In genomic region chr4:1727117-1728031, GRCh38 we compare ENCODE assay signal across 9 cellular contexts.
A peak's percentile ranks its signal among the peaks of the same experiment; 100 is the strongest.
DNase-seq lines count a peak whose midpoint lies in the region; ATAC-seq lines count a peak whose summit lies in the region.
"Had no signal": no experiment of that assay in that cellular context is flagged by ENCODE, and none has a peak within 500 bp of the region (broad histone marks: within the 10 kb centered on the region; RNA-seq: fewer than 3 reads in every experiment).

No MANE protein-coding gene starts in this region.

- no peaks in the 10 kb centered on the region for H3K9me3 ChIP-seq in duodenal mucosa (ENCODE audit: control insufficient read depth in 1 of 2, low read length in 2 of 2)
- H3K9me3 ChIP-seq in mucosa of stomach (ENCODE audit: control insufficient read depth, low read length): no peaks in the 10 kb centered on the region

- no peaks in the 10 kb centered on the region for H3K27me3 ChIP-seq in duodenal mucosa (ENCODE audit: control insufficient read depth in 1 of 2, insufficient read depth in 2 of 2, low read length in 2 of 2)
- H3K27me3 ChIP-seq in mucosa of stomach (ENCODE audit: control insufficient read depth, insufficient read depth, low read length): no peaks in the 10 kb centered on the region

- ATAC-seq in GM19467 (IDR thresholded peaks at IDR 0.05; ENCODE audit: unreplicated experiment): no peak

- DNase-seq in CMK (ENCODE audit: low read depth): peak; percentile 79
- peak; percentile 42 for DNase-seq in NOMO-1 treated with DMSO at 0.1 percent for 48 hours (lab: John Stamatoyannopoulos, UW; ENCODE audit: unreplicated experiment)
- DNase-seq in DMS53 treated with DMSO at 0.1 percent for 48 hours (lab: John Stamatoyannopoulos, UW; ENCODE audit: unreplicated experiment): no peak
- DNase-seq in NCI-H526 treated with DMSO at 0.1 percent for 48 hours (lab: John Stamatoyannopoulos, UW): no peak
- no peak for DNase-seq in NCI-H524 treated with DMSO at 0.1 percent for 48 hours (lab: John Stamatoyannopoulos, UW)
- DNase-seq: trophoblast cell had no signal

- peak overlapping the region; percentile 20 for H3K27ac ChIP-seq in duodenal mucosa (ENCODE audit: low read depth, low read length)

- peak overlapping the region; percentile 47 to 57 for H3K4me3 ChIP-seq in duodenal mucosa (ENCODE audit: low read depth in 1 of 2, low read length in 2 of 2)
- H3K4me3 ChIP-seq in mucosa of stomach (ENCODE audit: low read length): no peak overlapping the region

- H3K9ac ChIP-seq in duodenal mucosa (ENCODE audit: low read depth in 1 of 2, low read length in 2 of 2): peak overlapping the region in 1 of 2 donors; percentile 32
- peak overlapping the region; percentile 50 for H3K9ac ChIP-seq in mucosa of stomach (ENCODE audit: low read length)

- peaks cover 34 to 47% of the 10 kb centered on the region in 2 donors for H3K4me1 ChIP-seq in duodenal mucosa (ENCODE audit: control insufficient read depth in 1 of 2, insufficient read depth in 2 of 2, low read length in 2 of 2)
- peaks cover 41% of the 10 kb centered on the region for H3K4me1 ChIP-seq in mucosa of stomach (ENCODE audit: control insufficient read depth, insufficient read depth, low read length)

- H3K36me3 ChIP-seq in duodenal mucosa (ENCODE audit: control insufficient read depth in 1 of 2, insufficient read depth in 2 of 2, low read length in 2 of 2): peaks cover 6 to 39% of the 10 kb centered on the region in 2 donors
- no peaks in the 10 kb centered on the region for H3K36me3 ChIP-seq in mucosa of stomach (ENCODE audit: control insufficient read depth, insufficient read depth, low read length)

Comparison
In these comparisons a context has a peak if more than half of its experiments do, and no peak if none do; other contexts are left out.
1. DNase-seq: peak in CMK (single experiment) and NOMO-1 treated with DMSO at 0.1 percent for 48 hours (single experiment); none in DMS53 treated with DMSO at 0.1 percent for 48 hours (single experiment), NCI-H526 treated with DMSO at 0.1 percent for 48 hours (single experiment) and NCI-H524 treated with DMSO at 0.1 percent for 48 hours (single experiment).